1 cellular context compared by ENCODE assay signal in genomic region chr1:103112535-103112934, GRCh38.
TF ChIP-seq lines count a peak whose summit lies in the region.

No MANE protein-coding gene starts in this region.

TF ChIP-seq in HepG2, 621 proteins besides CTCF, POLR2A, EP300 and RAD21 (continued from another document):
- TF ChIP-seq HNF1B (CRISPR knock-in tag; IDR thresholded peaks at IDR 0.05) (no peak), ZNF20 (CRISPR knock-in tag; IDR thresholded peaks at IDR 0.05) (no peak), PHF20 (CRISPR knock-in tag; IDR thresholded peaks at IDR 0.05) (no peak), KDM1A (CRISPR knock-in tag; IDR thresholded peaks at IDR 0.05) (no peak), MXD4 (CRISPR knock-in tag; IDR thresholded peaks at IDR 0.05) (no peak), NFIB (CRISPR knock-in tag; IDR thresholded peaks at IDR 0.05; ENCODE audit: borderline replicate concordance) (no peak), GRHL1 (CRISPR knock-in tag; conservative IDR thresholded peaks at IDR 0.05) (no peak), MAFG (CRISPR knock-in tag; IDR thresholded peaks at IDR 0.05) (no peak), ZFP36 (IDR thresholded peaks at IDR 0.05; ENCODE audit: borderline replicate concordance, low read depth, low read length, partially characterized antibody) (no peak), PAF1 (CRISPR knock-in tag; IDR thresholded peaks at IDR 0.05) (no peak), GPBP1L1 (CRISPR knock-in tag; IDR thresholded peaks at IDR 0.05) (no peak), FOXO4 (CRISPR knock-in tag; conservative IDR thresholded peaks at IDR 0.05) (no peak), SUZ12 (IDR thresholded peaks at IDR 0.05; ENCODE audit: low read depth, low read length) (no peak)
